32 cellular contexts compared by ENCODE assay signal in genomic region chr16:83923581-83924365, GRCh38. TPM values are rescaled to one million over a fixed set of nuclear protein-coding genes. Genes with fewer than 3 reads are reported as not detected.
"Had no signal": no experiment of that assay in that cellular context is flagged by ENCODE, and none has a peak within 500 bp of the region (broad histone marks: within the 10 kb centered on the region; RNA-seq: fewer than 3 reads in every experiment).

No MANE protein-coding gene starts in this region.

- DNase-seq: activated CD4-positive, alpha-beta T cell treated with anti-CD3 and anti-CD28 coated beads for 4 hours; activated CD4-positive, alpha-beta T cell treated with anti-CD3 and anti-CD28 coated beads, Interleukin-2, amount 50 U/mL, for 4 hours; activated naive CD4-positive, alpha-beta T cell; activated T-cell treated with anti-CD3 and anti-CD28 coated beads for 4 hours; activated T-cell treated with anti-CD3 and anti-CD28 coated beads, Interleukin-2, amount 50 U/mL, for 72 hours; effector CD8-positive, alpha-beta T cell; esophagus squamous epithelium; foreskin melanocyte; heart right ventricle; kidney glomerular epithelial cell; sigmoid colon; small intestine; stimulated activated CD4-positive, alpha-beta T cell treated with anti-CD3 and anti-CD28 coated beads, Interleukin-1b, Interleukin-23, amount 100 ng/mL, for 48 hours; stimulated activated CD4-positive, alpha-beta T cell treated with anti-CD3 and anti-CD28 coated beads, Interleukin-4, amount 100 ng/mL, for 4 hours; stimulated activated CD8-positive, alpha-beta memory T cell treated with anti-CD3 and anti-CD28 coated beads, Interleukin-4, amount 100 ng/mL, for 48 hours; stimulated activated naive B cell treated with anti-CD40 and anti-IgM and Interleukin-4, amounts not matched to agents 10 μg/mL and 1 μg/mL and 100 μg/mL, for 72 hours had no signal

- H3K27ac ChIP-seq: epithelial cell of prostate, esophagus squamous epithelium, heart right ventricle, left lung, pancreas, psoas muscle, sigmoid colon, suprapubic skin, tibial nerve, VCaP had no signal

- H3K27me3 Mint-ChIP-seq: natural killer cell treated with Interleukin-12 subunit alpha and Interleukin-12 subunit beta and Interleukin-15 and Interleukin-18, amount 100 ng/mL, for 72 hours; stimulated activated naive B cell treated with anti-CD40 and anti-IgM and Interleukin-4, amounts not matched to agents 10 μg/mL and 1 μg/mL and 100 μg/mL, for 72 hours had no signal

- H3K9me3 Mint-ChIP-seq: activated T-cell treated with anti-CD3 and anti-CD28 coated beads, Interleukin-2, amount 50 U/mL, for 72 hours; natural killer cell treated with Interleukin-12 subunit alpha and Interleukin-12 subunit beta and Interleukin-15 and Interleukin-18, amount 100 ng/mL, for 72 hours; stimulated activated naive B cell treated with anti-CD40 and anti-IgM and Interleukin-4, amounts not matched to agents 10 μg/mL and 1 μg/mL and 100 μg/mL, for 72 hours had no signal

- H3K27ac Mint-ChIP-seq: activated T-cell treated with anti-CD3 and anti-CD28 coated beads, Interleukin-2, amount 50 U/mL, for 72 hours; natural killer cell treated with Interleukin-12 subunit alpha and Interleukin-12 subunit beta and Interleukin-15 and Interleukin-18, amount 100 ng/mL, for 72 hours; stimulated activated naive B cell treated with anti-CD40 and anti-IgM and Interleukin-4, amounts not matched to agents 10 μg/mL and 1 μg/mL and 100 μg/mL, for 72 hours had no signal

- ATAC-seq: activated naive CD4-positive, alpha-beta T cell treated with anti-CD3 and anti-CD28 coated beads, Interleukin-2, amount 50 U/mL, for 72 hours; activated T-cell treated with anti-CD3 and anti-CD28 coated beads, Interleukin-2, amount 50 U/mL, for 72 hours; heart right ventricle; left lung; mucosa of descending colon; natural killer cell treated with Interleukin-12 subunit alpha and Interleukin-12 subunit beta and Interleukin-15 and Interleukin-18, amount 100 ng/mL, for 72 hours; pancreas; psoas muscle; stimulated activated naive B cell treated with anti-CD40 and anti-IgM and Interleukin-4, amounts not matched to agents 10 μg/mL and 1 μg/mL and 100 μg/mL, for 72 hours had no signal

- H3K4me3 Mint-ChIP-seq: activated T-cell treated with anti-CD3 and anti-CD28 coated beads, Interleukin-2, amount 50 U/mL, for 72 hours; natural killer cell treated with Interleukin-12 subunit alpha and Interleukin-12 subunit beta and Interleukin-15 and Interleukin-18, amount 100 ng/mL, for 72 hours; stimulated activated naive B cell treated with anti-CD40 and anti-IgM and Interleukin-4, amounts not matched to agents 10 μg/mL and 1 μg/mL and 100 μg/mL, for 72 hours had no signal

- H3K4me3 ChIP-seq: esophagus squamous epithelium, heart right ventricle, left lung, mucosa of descending colon, pancreas, psoas muscle, sigmoid colon, suprapubic skin, tibial nerve had no signal

- H3K27me3 ChIP-seq: esophagus squamous epithelium, heart right ventricle, left lung, pancreas, sigmoid colon, suprapubic skin, tibial nerve had no signal

- H3K9me3 ChIP-seq: esophagus squamous epithelium, heart right ventricle, left lung, mucosa of descending colon, pancreas, psoas muscle, sigmoid colon, suprapubic skin, tibial nerve had no signal

- H3K4me1 ChIP-seq: left lung, pancreas had no signal

RNA-seq across cellular contexts. Expression of gene NECAB2, which starts 44.3 kb away (rescaled TPM):
- total RNA-seq: activated naive CD4-positive, alpha-beta T cell treated with anti-CD3 and anti-CD28 coated beads, Interleukin-2, amount 50 U/mL, for 72 hours; bronchial epithelial cell; dermis microvascular lymphatic vessel endothelial cell; esophagus squamous epithelium; glomerular endothelial cell; lung microvascular endothelial cell; myocyte; natural killer cell treated with Interleukin-12 subunit alpha and Interleukin-12 subunit beta and Interleukin-15 and Interleukin-18, amount 100 ng/mL, for 72 hours; psoas muscle; suprapubic skin; T-helper 1 cell treated with Interleukin-12 subunit alpha and Interleukin-12 subunit beta and Interleukin-4 antibody, amounts not matched to agents 30 ng/mL and 1 ng/mL, for 36 hours had no signal
